Comparison of ENCODE assay signal across 8 cellular contexts in genomic region chr1:207823880-207824566, GRCh38.
DNase-seq lines count a peak whose midpoint lies in the region; ATAC-seq and TF ChIP-seq lines count a peak whose summit lies in the region.

No MANE protein-coding gene starts in this region.

- DNase-seq in AG10803 (ENCODE audit: low read depth): peak; percentile 99
- peak; percentile 88 for DNase-seq in HT-29 (ENCODE audit: low spot score)
- DNase-seq in T47D (ENCODE audit: low read depth in 1 of 2, low spot score in 1 of 2): peak; percentile 82 to 99
- peak; percentile 95 for DNase-seq in inferior parietal cortex (ENCODE audit: extremely low spot score)

- TF ChIP-seq CTCF in AG10803 (conservative IDR thresholded peaks at IDR 0.05; ENCODE audit: low read length) (peak; percentile 65), WI38 (IDR thresholded peaks at IDR 0.05; ENCODE audit: low read depth, low read length) (peak; percentile 63)

- in situ Hi-C loops in T47D (cut with HindIII; ENCODE audit: low pct_unique_long_range_greater_than_20kb, low sequenced_read_pairs): no loop called here

- peak overlapping the region; percentile 32 to 93 (median 84) for H3K27ac ChIP-seq in skin epidermis

- ATAC-seq in GM19025 (IDR thresholded peaks at IDR 0.05; ENCODE audit: low read depth, unreplicated experiment) (peak; percentile 22), GM19397 (IDR thresholded peaks at IDR 0.05; ENCODE audit: unreplicated experiment) (no peak)

- H3K4me3 ChIP-seq in AG10803 (ENCODE audit: low read length): peak overlapping the region; percentile 70
- no peak overlapping the region for H3K4me3 ChIP-seq in WI38 (ENCODE audit: low read depth, low read length)
- peak overlapping the region; percentile 28 to 48 (median 43) for H3K4me3 ChIP-seq in skin epidermis
